Comparison of ENCODE assay signal across 10 cellular contexts in the genomic region with DNA sequence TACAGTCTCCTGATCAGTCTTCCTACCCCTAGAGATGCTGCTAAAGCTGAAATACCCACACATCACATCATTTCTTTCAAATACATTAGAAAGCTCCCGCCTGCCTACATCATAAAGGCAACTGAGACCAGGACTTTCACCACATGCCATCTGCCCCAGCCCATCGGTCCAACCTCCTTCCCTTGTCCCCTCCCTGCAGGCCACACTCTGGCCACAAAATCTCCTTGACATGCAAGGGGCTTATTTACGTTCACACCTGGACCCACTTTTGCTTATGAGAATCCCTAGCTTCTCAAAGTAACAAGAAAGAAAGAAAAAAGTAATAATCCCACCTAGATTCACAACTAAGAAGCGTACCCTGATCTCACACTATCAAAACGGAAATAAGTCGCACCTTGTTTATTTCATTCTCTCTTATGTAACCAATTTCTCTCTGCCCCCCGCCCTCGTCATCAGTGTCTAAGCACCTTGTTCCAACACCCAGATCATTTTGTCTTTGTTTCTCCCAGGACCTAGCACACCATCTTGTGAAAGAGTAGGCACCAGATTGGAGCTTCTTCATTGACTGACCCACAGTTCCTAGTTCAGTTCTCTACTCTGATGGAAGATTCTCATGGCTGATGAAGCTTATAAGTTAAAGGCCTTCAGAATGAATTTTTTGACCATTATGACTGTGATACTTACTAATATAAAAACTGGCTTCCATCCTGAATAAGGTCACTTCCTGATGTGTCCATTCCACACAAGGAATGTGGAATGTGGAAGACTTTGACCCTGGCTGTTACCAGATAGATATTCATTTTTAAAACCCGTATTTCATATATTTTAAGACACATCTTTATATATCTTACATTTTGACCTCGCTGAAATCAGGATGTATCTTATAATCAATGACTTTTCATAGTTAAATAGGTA. TPM values are rescaled to one million over a fixed set of nuclear protein-coding genes. Genes with fewer than 3 reads are reported as not detected.
DNase-seq lines count a peak whose midpoint lies in the region; ATAC-seq, FAIRE-seq and TF ChIP-seq lines count a peak whose summit lies in the region.
"Had no signal": no experiment of that assay in that cellular context is flagged by ENCODE, and none has a peak within 500 bp of the region (broad histone marks: within the 10 kb centered on the region; RNA-seq: fewer than 3 reads in every experiment).

No MANE protein-coding gene starts in this region.

- peak overlapping the region; percentile 2 for H3K4me3 Mint-ChIP-seq in activated T-helper 2 cell treated with anti-CD3 and anti-CD28 coated beads, Interferon-gamma antibody, Interleukin-2, Interleukin-4, amounts not matched to agents 10 μg/mL and 5 μg/mL and 100 μg/mL, durations not matched to agents 14 hours and 24 hours and 36 hours (ENCODE audit: low read depth)
- H3K4me3 Mint-ChIP-seq in stimulated activated effector memory CD8-positive, alpha-beta T cell treated with anti-CD3 and anti-CD28 coated beads, Interleukin-12 subunit alpha, Interleukin-12 subunit beta, amount 100 ng/mL, for 72 hours: peak overlapping the region; percentile 48

- H3K79me2 ChIP-seq in HCT116 (ENCODE audit: insufficient read depth, low read length): peaks cover 40% of the 10 kb centered on the region
- H3K79me2 ChIP-seq in OCI-LY7 (ENCODE audit: insufficient read depth, low read depth, low read length): no peaks in the 10 kb centered on the region

- FAIRE-seq in kidney (lab: Jason Lieb, UNC): no peak
- FAIRE-seq: endometrium had no signal

- no TSS peak for BruUV-seq in HCT116 (replicated peaks; lab: Mats Ljungman, UMichigan)
- no TSS peak for BruUV-seq in OCI-LY7 (replicated peaks; lab: Mats Ljungman, UMichigan)

- H3K27ac ChIP-seq in HCT116 (ENCODE audit: low read depth, low read length): peak overlapping the region; percentile 87
- H3K27ac ChIP-seq in kidney (ENCODE audit: low read depth in 2 of 2, low read length in 2 of 2): peak overlapping the region; percentile 79 to 85
- no peak overlapping the region for H3K27ac ChIP-seq in OCI-LY7 (ENCODE audit: low read depth, low read length, poor library complexity, severe bottlenecking)

- H4K20me1 ChIP-seq in HCT116 (ENCODE audit: insufficient read depth) (no peaks in the 10 kb centered on the region), OCI-LY7 (ENCODE audit: insufficient read depth, low read length) (no peaks in the 10 kb centered on the region)

- H2AFZ ChIP-seq in HCT116 (ENCODE audit: low read depth, low read length, poor library complexity, severe bottlenecking): no peak overlapping the region
- no peak overlapping the region for H2AFZ ChIP-seq in OCI-LY7 (ENCODE audit: low read length)

- no peak for TF ChIP-seq RAD21 in HCT116 (IDR thresholded peaks at IDR 0.05; ENCODE audit: low read depth)

- ATAC-seq in HCT116: peak; percentile 18; the same call in 1 of the 2 replicates
- peak; percentile 7 for ATAC-seq in stimulated activated effector memory CD8-positive, alpha-beta T cell treated with anti-CD3 and anti-CD28 coated beads, Interleukin-12 subunit alpha, Interleukin-12 subunit beta, amount 100 ng/mL, for 72 hours
- ATAC-seq in GM18517 (IDR thresholded peaks at IDR 0.05; ENCODE audit: unreplicated experiment): no peak
- ATAC-seq in GM21367 (IDR thresholded peaks at IDR 0.05; ENCODE audit: unreplicated experiment): no peak

- H3K4me3 ChIP-seq in HCT116 (replicated peaks in 1 of 2; ENCODE audit: low read depth in 1 of 2, low read length in 2 of 2) (0 out of 4 replicates have a peak overlapping the region, but pooled peaks of 1 of the 2 experiments have one; percentile 49), kidney (ENCODE audit: low read length in 2 of 2) (no peak overlapping the region), OCI-LY7 (ENCODE audit: low read depth, low read length, poor library complexity, severe bottlenecking) (no peak overlapping the region)

- no peaks in the 10 kb centered on the region for H3K27me3 ChIP-seq in HCT116 (ENCODE audit: insufficient read depth, low read length)

- peak overlapping the region; percentile 80 for H3K4me2 ChIP-seq in HCT116 (ENCODE audit: low read length)
- no peak overlapping the region for H3K4me2 ChIP-seq in OCI-LY7 (ENCODE audit: low read length)

- peaks cover 42% of the 10 kb centered on the region for H3K4me1 Mint-ChIP-seq in activated T-helper 2 cell treated with anti-CD3 and anti-CD28 coated beads, Interferon-gamma antibody, Interleukin-2, Interleukin-4, amounts not matched to agents 10 μg/mL and 5 μg/mL and 100 μg/mL, durations not matched to agents 14 hours and 24 hours and 36 hours (ENCODE audit: low read depth)
- peaks cover 42% of the 10 kb centered on the region for H3K4me1 Mint-ChIP-seq in stimulated activated effector memory CD8-positive, alpha-beta T cell treated with anti-CD3 and anti-CD28 coated beads, Interleukin-12 subunit alpha, Interleukin-12 subunit beta, amount 100 ng/mL, for 72 hours

- TF ChIP-seq POLR2A in HCT116 (IDR thresholded peaks at IDR 0.05; ENCODE audit: borderline replicate concordance, extremely low read depth, insufficient read depth, insufficient read length): no peak

- RAD21 ChIA-PET in HCT116 (lab: Charles Lee; ENCODE audit: low non-redundant PET in 1 of 2, low total read pairs in 2 of 2, uncharacterized antibody in 2 of 2, unreplicated experiment in 2 of 2): no interaction called here

- TF ChIP-seq CTCF in HCT116 (IDR thresholded peaks at IDR 0.05 in 2 of 3, conservative IDR thresholded peaks at IDR 0.05 in 1 of 3; ENCODE audit: borderline replicate concordance in 1 of 3, insufficient read depth in 1 of 3, low read depth in 2 of 3, low read length in 2 of 3) (no peak), kidney (IDR thresholded peaks at IDR 0.05; ENCODE audit: borderline replicate concordance, extremely low read depth, insufficient read depth) (no peak), OCI-LY7 (conservative IDR thresholded peaks at IDR 0.05; ENCODE audit: low read length) (no peak)

- no peak for DNase-seq in HCT116 (ENCODE audit: low read depth, low spot score)
- no peak for DNase-seq in activated T-helper 2 cell treated with anti-CD3 and anti-CD28 coated beads, Interferon-gamma antibody, Interleukin-2, Interleukin-4, amounts not matched to agents 10 μg/mL and 5 μg/mL and 100 μg/mL, durations not matched to agents 14 hours and 24 hours and 36 hours (ENCODE audit: low spot score)
- no peak for DNase-seq in kidney
- peak in 1 of 2 donors; percentile 62 for DNase-seq in stimulated activated effector memory CD8-positive, alpha-beta T cell treated with anti-CD3 and anti-CD28 coated beads, Interleukin-12 subunit alpha, Interleukin-12 subunit beta, amount 100 ng/mL, for 72 hours (ENCODE audit: low spot score in 2 of 2)
- DNase-seq in OCI-LY7 (ENCODE audit: low spot score): no peak
- no peak for DNase-seq in stimulated activated CD4-positive, alpha-beta T cell treated with anti-CD3 and anti-CD28 coated beads, Interleukin-1b, Interleukin-23, amount 100 ng/mL, for 48 hours
- DNase-seq: activated CD4-positive, alpha-beta T cell treated with anti-CD3 and anti-CD28 coated beads for 4 hours had no signal

- H3K27me3 Mint-ChIP-seq in activated T-helper 2 cell treated with anti-CD3 and anti-CD28 coated beads, Interferon-gamma antibody, Interleukin-2, Interleukin-4, amounts not matched to agents 10 μg/mL and 5 μg/mL and 100 μg/mL, durations not matched to agents 14 hours and 24 hours and 36 hours (ENCODE audit: low read depth): no peaks in the 10 kb centered on the region

- POLR2A ChIA-PET in HCT116 (lab: Charles Lee) (no interaction called here), OCI-LY7 (lab: Charles Lee) (interaction anchor here (1.8 kb wide), 1 partner anchor 11 kb away, joined by 9 read pairs; no protein-coding TSS in a partner anchor)

- no peaks in the 10 kb centered on the region for H3K9me3 Mint-ChIP-seq in activated T-helper 2 cell treated with anti-CD3 and anti-CD28 coated beads, Interferon-gamma antibody, Interleukin-2, Interleukin-4, amounts not matched to agents 10 μg/mL and 5 μg/mL and 100 μg/mL, durations not matched to agents 14 hours and 24 hours and 36 hours
- no peaks in the 10 kb centered on the region for H3K9me3 Mint-ChIP-seq in stimulated activated effector memory CD8-positive, alpha-beta T cell treated with anti-CD3 and anti-CD28 coated beads, Interleukin-12 subunit alpha, Interleukin-12 subunit beta, amount 100 ng/mL, for 72 hours

- peaks cover 34 to 58% of the 10 kb centered on the region in 2 experiments for H3K4me1 ChIP-seq in HCT116 (ENCODE audit: control insufficient read depth in 1 of 2, insufficient read depth in 2 of 2, low read length in 2 of 2)
- peaks cover 15 to 26% of the 10 kb centered on the region in 2 donors for H3K4me1 ChIP-seq in kidney (ENCODE audit: control insufficient read depth in 1 of 2, insufficient read depth in 1 of 2, low read depth in 1 of 2, low read length in 2 of 2)
- no peaks in the 10 kb centered on the region for H3K4me1 ChIP-seq in OCI-LY7 (ENCODE audit: insufficient read depth, low read length, poor library complexity, severe bottlenecking)

- H3K9me3 ChIP-seq in HCT116 (ENCODE audit: control insufficient read depth in 1 of 2, insufficient read depth in 1 of 2, low read depth in 1 of 2, low read length in 2 of 2): no peaks in the 10 kb centered on the region
- no peaks in the 10 kb centered on the region for H3K9me3 ChIP-seq in kidney (ENCODE audit: control insufficient read depth in 1 of 2, low read length in 2 of 2)
- H3K9me3 ChIP-seq in OCI-LY7 (ENCODE audit: low read length): no peaks in the 10 kb centered on the region

- peaks cover 54% of the 10 kb centered on the region for H3K36me3 Mint-ChIP-seq in activated T-helper 2 cell treated with anti-CD3 and anti-CD28 coated beads, Interferon-gamma antibody, Interleukin-2, Interleukin-4, amounts not matched to agents 10 μg/mL and 5 μg/mL and 100 μg/mL, durations not matched to agents 14 hours and 24 hours and 36 hours (ENCODE audit: low read depth)
- peaks cover 71% of the 10 kb centered on the region for H3K36me3 Mint-ChIP-seq in stimulated activated effector memory CD8-positive, alpha-beta T cell treated with anti-CD3 and anti-CD28 coated beads, Interleukin-12 subunit alpha, Interleukin-12 subunit beta, amount 100 ng/mL, for 72 hours

- peak overlapping the region; percentile 59 for H3K9ac ChIP-seq in HCT116 (ENCODE audit: low read length)
- peak overlapping the region in 1 of 2 donors; percentile 16 for H3K9ac ChIP-seq in kidney (ENCODE audit: low read length in 2 of 2)

- H3K27ac Mint-ChIP-seq in activated T-helper 2 cell treated with anti-CD3 and anti-CD28 coated beads, Interferon-gamma antibody, Interleukin-2, Interleukin-4, amounts not matched to agents 10 μg/mL and 5 μg/mL and 100 μg/mL, durations not matched to agents 14 hours and 24 hours and 36 hours: peak overlapping the region; percentile 81
- H3K27ac Mint-ChIP-seq in stimulated activated effector memory CD8-positive, alpha-beta T cell treated with anti-CD3 and anti-CD28 coated beads, Interleukin-12 subunit alpha, Interleukin-12 subunit beta, amount 100 ng/mL, for 72 hours: peak overlapping the region; percentile 89

- CTCF ChIA-PET in HCT116 (lab: Charles Lee): interaction anchor here (1.0 kb wide), 1 partner anchor 18 kb away, joined by 4 read pairs; no protein-coding TSS in a partner anchor
- CTCF ChIA-PET in OCI-LY7 (lab: Charles Lee; ENCODE audit: unreplicated experiment): no interaction called here

- intact Hi-C loops in HCT116 (cut with micrococcal nuclease) (loop anchor here (5.0 kb wide), 1 partner anchor 66 kb away; no protein-coding TSS in a partner anchor), kidney (cut with DNase I) (no loop called here), OCI-LY7 (cut with micrococcal nuclease; ENCODE audit: unreplicated experiment) (no loop called here)
- intact Hi-C loops in activated T-helper 2 cell treated with anti-CD3 and anti-CD28 coated beads, Interferon-gamma antibody, Interleukin-2, Interleukin-4, amounts not matched to agents 10 μg/mL and 5 μg/mL and 100 μg/mL, durations not matched to agents 14 hours and 24 hours and 36 hours (cut with micrococcal nuclease): loop anchor here (2.0 to 10.0 kb wide), 3 partner anchors 37 to 919 kb away; a partner anchor contains a TSS

- H3K36me3 ChIP-seq in HCT116 (ENCODE audit: control insufficient read depth in 1 of 2, insufficient read depth in 2 of 2, low read length in 2 of 2): peaks cover 3 to 17% of the 10 kb centered on the region in 2 experiments; a peak in 2 of 4 replicates
- H3K36me3 ChIP-seq in kidney (ENCODE audit: control insufficient read depth in 1 of 2, insufficient read depth in 2 of 2, low read length in 2 of 2): no peaks in the 10 kb centered on the region
- peaks cover 37% of the 10 kb centered on the region for H3K36me3 ChIP-seq in OCI-LY7 (ENCODE audit: insufficient read depth, low read length)

- no peaks in the 10 kb centered on the region for H3K9me2 ChIP-seq in HCT116 (ENCODE audit: insufficient read depth)
- H3K9me2 ChIP-seq in OCI-LY7 (ENCODE audit: insufficient read depth, low read length): no peaks in the 10 kb centered on the region

RNA-seq across cellular contexts. Expression of a gene that starts 7.7 kb away (rescaled TPM):
- total RNA-seq in HCT116 (2021; ENCODE audit: unreplicated experiment) (97.0 TPM), kidney (72.5 TPM), OCI-LY7 (2022) (31.9 and 32.1 TPM in 2 replicates)
- 54.9 and 72.2 TPM in 2 replicates for polyA plus RNA-seq in HCT116 (2012)
- total RNA-seq in activated T-helper 2 cell treated with anti-CD3 and anti-CD28 coated beads, Interferon-gamma antibody, Interleukin-2, Interleukin-4, amounts not matched to agents 10 μg/mL and 5 μg/mL and 100 μg/mL, durations not matched to agents 14 hours and 24 hours and 36 hours: 84.2 and 89.3 TPM in 2 replicates
- 48.8 TPM for polyA plus RNA-seq in kidney (ENCODE audit: insufficient read depth, low read depth, low replicate concordance)
- 34.4 and 36.0 TPM in 2 replicates for total RNA-seq in OCI-LY7 (2014; rRNA removed; shearing (Covaris generic))

RNA-seq across cellular contexts. Expression of a gene that starts 36.8 kb away (rescaled TPM):
- 78.6 TPM for total RNA-seq in HCT116 (2021; ENCODE audit: unreplicated experiment)
- 36.8 and 55.1 TPM in 2 replicates for polyA plus RNA-seq in HCT116 (2012)
- 61.9 and 65.8 TPM in 2 replicates for total RNA-seq in activated T-helper 2 cell treated with anti-CD3 and anti-CD28 coated beads, Interferon-gamma antibody, Interleukin-2, Interleukin-4, amounts not matched to agents 10 μg/mL and 5 μg/mL and 100 μg/mL, durations not matched to agents 14 hours and 24 hours and 36 hours
- 13.0 TPM for total RNA-seq in kidney
- polyA plus RNA-seq in kidney (ENCODE audit: insufficient read depth, low read depth, low replicate concordance): 7.0 TPM
- total RNA-seq in OCI-LY7 (2014; rRNA removed; shearing (Covaris generic)): 91.4 and 121 TPM in 2 replicates
- 67.0 and 68.3 TPM in 2 replicates for total RNA-seq in OCI-LY7 (2022)

RNA-seq across cellular contexts. Expression of a gene that starts 50.5 kb away (rescaled TPM):
- 42.6 TPM for total RNA-seq in HCT116 (2021; ENCODE audit: unreplicated experiment)
- polyA plus RNA-seq in HCT116 (2012): 14.6 and 19.7 TPM in 2 replicates
- total RNA-seq in activated T-helper 2 cell treated with anti-CD3 and anti-CD28 coated beads, Interferon-gamma antibody, Interleukin-2, Interleukin-4, amounts not matched to agents 10 μg/mL and 5 μg/mL and 100 μg/mL, durations not matched to agents 14 hours and 24 hours and 36 hours: 9.6 and 11.1 TPM in 2 replicates
- total RNA-seq in kidney: 26.1 TPM
- 15.8 TPM for polyA plus RNA-seq in kidney (ENCODE audit: insufficient read depth, low read depth, low replicate concordance)
- 5.0 and 9.2 TPM in 2 replicates for total RNA-seq in OCI-LY7 (2014; rRNA removed; shearing (Covaris generic))
- 9.8 and 12.2 TPM in 2 replicates for total RNA-seq in OCI-LY7 (2022)

Comparison
In these comparisons a context has a peak if more than half of its experiments do, and no peak if none do; other contexts are left out.
1. ATAC-seq: peak in HCT116 (single experiment) and stimulated activated effector memory CD8-positive, alpha-beta T cell treated with anti-CD3 and anti-CD28 coated beads, Interleukin-12 subunit alpha, Interleukin-12 subunit beta, amount 100 ng/mL, for 72 hours (single experiment); none in GM18517 (single experiment) and GM21367 (single experiment).
2. intact Hi-C loops: an anchor here in HCT116 (5.0 kb wide) and activated T-helper 2 cell treated with anti-CD3 and anti-CD28 coated beads, Interferon-gamma antibody, Interleukin-2, Interleukin-4, amounts not matched to agents 10 μg/mL and 5 μg/mL and 100 μg/mL, durations not matched to agents 14 hours and 24 hours and 36 hours (2.0 to 10.0 kb wide); none called in kidney and OCI-LY7.